In the genomic region with DNA sequence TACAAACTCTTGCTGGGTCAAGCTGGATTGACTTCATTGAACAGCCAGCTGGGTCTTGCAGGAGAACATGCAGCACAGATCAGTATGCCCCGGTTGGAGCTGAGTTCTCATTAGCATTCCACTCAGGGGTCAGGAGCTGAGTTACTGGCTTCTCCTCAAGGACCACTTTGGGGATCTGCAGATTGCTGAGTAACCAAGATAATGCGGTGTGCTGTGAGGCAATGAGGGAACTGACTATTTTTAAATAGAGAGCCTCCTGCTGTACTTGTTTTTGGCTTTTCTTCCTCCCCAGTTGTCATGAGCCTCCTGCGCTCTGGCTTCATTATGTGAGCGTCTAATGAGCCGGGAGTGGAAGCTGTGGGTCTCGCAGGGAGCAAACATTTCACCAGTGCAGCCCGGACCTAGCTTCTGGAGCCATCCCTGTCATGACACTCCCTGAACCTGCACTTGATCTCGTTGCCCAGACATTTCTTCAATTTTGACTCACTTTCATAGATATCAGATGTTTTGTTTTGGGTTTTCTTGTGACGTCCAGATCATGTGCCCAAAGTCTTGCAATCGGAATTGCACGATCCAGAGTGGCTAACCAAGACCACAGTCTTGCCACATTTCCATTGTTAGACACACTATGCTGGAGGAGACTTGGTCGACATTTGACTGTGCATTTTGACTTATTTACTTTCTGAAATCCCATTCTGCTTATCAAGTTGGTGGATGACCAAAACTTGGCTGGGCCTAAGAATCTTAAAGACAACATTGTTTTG, we compare ENCODE assay signal across 16 cellular contexts.
DNase-seq lines count a peak whose midpoint lies in the region; ATAC-seq and TF ChIP-seq lines count a peak whose summit lies in the region.
"Had no signal": no experiment of that assay in that cellular context is flagged by ENCODE, and none has a peak within 500 bp of the region (broad histone marks: within the 10 kb centered on the region; RNA-seq: fewer than 3 reads in every experiment).

No MANE protein-coding gene starts in this region.

- H3K9me2 ChIP-seq in PC-3 (replicated peaks; ENCODE audit: low read length) (no peaks in the 10 kb centered on the region), MM.1S (replicated peaks; ENCODE audit: insufficient read depth, low read length) (no peaks in the 10 kb centered on the region)

- H3K36me3 ChIP-seq in PC-3 (ENCODE audit: low read depth, low read length), result no peaks in the 10 kb centered on the region
- no peaks in the 10 kb centered on the region for H3K36me3 ChIP-seq in left lung
- H3K36me3 ChIP-seq in MM.1S (replicated peaks; ENCODE audit: insufficient read depth, low read length), result no peaks in the 10 kb centered on the region

- BruUV-seq in PC-3 (replicated peaks; lab: Mats Ljungman, UMichigan), result no TSS peak

- no peaks in the 10 kb centered on the region for H3K79me2 ChIP-seq in PC-3 (ENCODE audit: low read length)
- no peaks in the 10 kb centered on the region for H3K79me2 ChIP-seq in MM.1S (ENCODE audit: low read length)

- peak; percentile 77 for DNase-seq in MV-4-11 (lab: John Stamatoyannopoulos, UW)
- peak in 34 of 61 donors; percentile 3 to 60 (median 30) for DNase-seq in caudate nucleus (lab: John Stamatoyannopoulos, UW)
- peak in 1 of 3 donors; percentile 22 for DNase-seq in right cardiac atrium
- no peak for DNase-seq in sciatic nerve (ENCODE audit: low spot score)
- no peak for DNase-seq in PC-3
- DNase-seq in left lung, result no peak
- DNase-seq in MM.1S, result no peak
- DNase-seq: activated naive CD4-positive, alpha-beta T cell treated with anti-CD3 and anti-CD28 coated beads, Interleukin-2, amount 10 ng/mL, durations not matched to agents 7 days and 5 days; central memory CD4-positive, alpha-beta T cell; glutamatergic neuron; GOT3; NCI-H2029; stimulated activated CD4-positive, alpha-beta T cell treated with anti-CD3 and anti-CD28 coated beads, Interleukin-4, amount 100 ng/mL, for 1 hour; T-helper 2 cell; trophoblast cell had no signal

- H3K4me2 ChIP-seq in PC-3 (ENCODE audit: low read length), result no peak overlapping the region
- no peak overlapping the region for H3K4me2 ChIP-seq in MM.1S (ENCODE audit: low read depth, low read length)

- H3K27ac ChIP-seq in caudate nucleus (ENCODE audit: low read depth, low read length) (peak overlapping the region; percentile 70), right cardiac atrium (ENCODE audit: low read length) (peak overlapping the region; percentile 71), PC-3 (ENCODE audit: low read length) (no peak overlapping the region), left lung (no peak overlapping the region), MM.1S (ENCODE audit: low read length) (no peak overlapping the region)

- H2AFZ ChIP-seq in PC-3 (ENCODE audit: low read length) (no peak overlapping the region), MM.1S (ENCODE audit: low read length) (no peak overlapping the region)

- CTCF ChIA-PET in PC-3 (lab: Charles Lee), result no interaction called here

- H4K20me1 ChIP-seq in PC-3 (ENCODE audit: low read length) (no peaks in the 10 kb centered on the region), MM.1S (ENCODE audit: insufficient read depth, low read length) (no peaks in the 10 kb centered on the region)

- 24% methylated on average over 12 of the region's 12 CpGs for WGBS in right cardiac atrium

- H3K27me3 ChIP-seq in right cardiac atrium (ENCODE audit: control insufficient read depth, insufficient read depth), result no peaks in the 10 kb centered on the region
- H3K27me3 ChIP-seq in PC-3 (ENCODE audit: low read length), result peaks cover 56% of the 10 kb centered on the region
- H3K27me3 ChIP-seq in left lung, result no peaks in the 10 kb centered on the region
- H3K27me3 ChIP-seq in MM.1S (replicated peaks; ENCODE audit: insufficient read depth, low read length), result no peaks in the 10 kb centered on the region

- H3K9ac ChIP-seq in PC-3 (ENCODE audit: low read length) (no peak overlapping the region), MM.1S (ENCODE audit: low read length) (no peak overlapping the region)

- H3K9me3 ChIP-seq in right cardiac atrium (ENCODE audit: control insufficient read depth, low read length), result no peaks in the 10 kb centered on the region
- H3K9me3 ChIP-seq in PC-3 (ENCODE audit: low read length), result 0 out of 2 replicates have a peak, but pooled peaks cover 3% of the 10 kb centered on the region
- no peaks in the 10 kb centered on the region for H3K9me3 ChIP-seq in left lung
- H3K9me3 ChIP-seq in MM.1S (replicated peaks; ENCODE audit: insufficient read depth, low read length), result no peaks in the 10 kb centered on the region

- H3K4me3 ChIP-seq in right cardiac atrium (ENCODE audit: low read length), result no peak overlapping the region
- no peak overlapping the region for H3K4me3 ChIP-seq in PC-3 (ENCODE audit: low read length)
- H3K4me3 ChIP-seq in left lung, result no peak overlapping the region
- H3K4me3 ChIP-seq in MM.1S (ENCODE audit: low read length), result no peak overlapping the region

- TF ChIP-seq CTCF in PC-3 (conservative IDR thresholded peaks at IDR 0.05; ENCODE audit: low read depth, low read length), result no peak
- TF ChIP-seq CTCF in left lung (IDR thresholded peaks at IDR 0.05), result no peak
- TF ChIP-seq CTCF in MM.1S (IDR thresholded peaks at IDR 0.05; ENCODE audit: low read length), result no peak

- H3F3A ChIP-seq in PC-3 (ENCODE audit: low read length, unreplicated experiment) (no peaks in the 10 kb centered on the region), MM.1S (ENCODE audit: insufficient read depth, low read length) (no peaks in the 10 kb centered on the region)

- intact Hi-C loops in right cardiac atrium (cut with DNase I) (no loop called here), sciatic nerve (cut with DNase I) (no loop called here), PC-3 (cut with micrococcal nuclease) (no loop called here), left lung (cut with DNase I) (no loop called here)

- POLR2A ChIA-PET in PC-3 (lab: Charles Lee; ENCODE audit: unreplicated experiment), result no interaction called here

- ATAC-seq in right cardiac atrium (peak; percentile 72 to 90), sciatic nerve (peak; percentile 84), PC-3 (no peak), GM18505 (IDR thresholded peaks at IDR 0.05; ENCODE audit: unreplicated experiment) (no peak), left lung (no peak)

- no peak for TF ChIP-seq POLR2A in GM18505 (IDR thresholded peaks at IDR 0.05; ENCODE audit: borderline replicate concordance, extremely low read depth, insufficient read depth, insufficient read length)

- H3K4me1 ChIP-seq in right cardiac atrium (ENCODE audit: control insufficient read depth, insufficient read depth, low read length) (no peaks in the 10 kb centered on the region), PC-3 (ENCODE audit: insufficient read depth, low read length) (no peaks in the 10 kb centered on the region), left lung (no peaks in the 10 kb centered on the region), MM.1S (ENCODE audit: low read length) (no peaks in the 10 kb centered on the region)

Comparison
In these comparisons a context has a peak if more than half of its experiments do, and no peak if none do; other contexts are left out.
1. DNase-seq: peak in MV-4-11 (single experiment) and caudate nucleus (34 of 61); none in sciatic nerve (single experiment), PC-3 (single experiment), left lung (0 of 2) and MM.1S (single experiment).
2. H3K27ac ChIP-seq: peak in caudate nucleus (single experiment) and right cardiac atrium (single experiment); none in PC-3 (single experiment), left lung (0 of 2) and MM.1S (single experiment).
3. ATAC-seq: peak in right cardiac atrium (2 of 2) and sciatic nerve (single experiment); none in PC-3 (single experiment), GM18505 (single experiment) and left lung (single experiment).